In the genomic region with DNA sequence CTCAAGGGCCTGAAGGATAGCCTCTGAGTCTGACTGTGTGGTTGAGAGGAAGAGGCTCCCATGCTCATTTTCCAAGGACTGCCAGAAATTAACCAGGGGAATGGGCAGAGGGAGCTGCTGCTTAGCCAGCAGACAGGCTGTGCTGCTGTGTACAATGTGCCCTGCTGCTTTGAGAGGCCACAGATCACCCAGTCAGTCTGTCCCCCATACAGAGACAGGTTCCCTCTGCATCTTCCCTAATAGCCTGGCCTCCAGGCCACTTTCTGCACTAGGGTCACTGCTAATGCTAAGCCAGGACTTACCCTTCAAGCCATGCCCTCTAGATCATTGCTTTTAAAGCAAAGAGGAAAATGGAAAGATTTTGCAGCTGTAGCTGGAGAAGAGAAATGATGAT, we compare ENCODE assay signal across 26 cellular contexts.
"Had no signal": no experiment of that assay in that cellular context is flagged by ENCODE, and none has a peak within 500 bp of the region (broad histone marks: within the 10 kb centered on the region; RNA-seq: fewer than 3 reads in every experiment).

No MANE protein-coding gene starts in this region.

- H3K4me3 ChIP-seq: left ventricle myocardium inferior, lung, pancreas, prostate gland, skin epidermis, stomach, suprapubic skin, thoracic aorta, tibial artery, uterus had no signal

- H3K4me3 Mint-ChIP-seq: mesothelial cell of epicardium; natural killer cell treated with Interleukin-12 subunit alpha and Interleukin-12 subunit beta and Interleukin-15 and Interleukin-18, amount 100 ng/mL, for 72 hours; stimulated activated naive B cell treated with anti-CD40 and anti-IgM and Interleukin-4, amounts not matched to agents 10 μg/mL and 1 μg/mL and 100 μg/mL, for 72 hours; type B pancreatic cell had no signal

- H3K27ac ChIP-seq: left ventricle myocardium inferior, pancreas, prostate gland, skin epidermis, stomach, suprapubic skin, thoracic aorta, tibial artery, uterus had no signal

- DNase-seq: islet precursor cell; left ventricle myocardium inferior; naive B cell; nucleus accumbens; pancreas; posterior cingulate gyrus; retina; right cardiac atrium; stimulated activated CD4-positive, alpha-beta T cell treated with anti-CD3 and anti-CD28 coated beads, Interleukin-12 subunit alpha, Interleukin-12 subunit beta, amount 100 ng/mL, for 4 hours; stimulated activated CD4-positive, alpha-beta T cell treated with anti-CD3 and anti-CD28 coated beads, Interleukin-15, amount 100 ng/mL, for 24 hours; stimulated activated CD4-positive, alpha-beta T cell treated with anti-CD3 and anti-CD28 coated beads, Interleukin-2, amount 100 ng/mL, for 24 hours; stimulated activated CD4-positive, alpha-beta T cell treated with anti-CD3 and anti-CD28 coated beads, Interleukin-4, amount 100 ng/mL, for 1 hour; stimulated activated naive B cell treated with anti-CD40 and anti-IgM and Interleukin-4, amounts not matched to agents 10 μg/mL and 1 μg/mL and 100 μg/mL, for 72 hours; stimulated activated naive CD8-positive, alpha-beta T cell treated with anti-CD3 and anti-CD28 coated beads, Interleukin-15, Interleukin-2, amounts not matched to agents 100 U/mL and 50 U/mL, for 24 hours; stomach; tibial artery; uterus had no signal

- ATAC-seq: natural killer cell treated with Interleukin-12 subunit alpha and Interleukin-12 subunit beta and Interleukin-15 and Interleukin-18, amount 100 ng/mL, for 72 hours; pancreas; right cardiac atrium; sciatic nerve; stimulated activated naive B cell treated with anti-CD40 and anti-IgM and Interleukin-4, amounts not matched to agents 10 μg/mL and 1 μg/mL and 100 μg/mL, for 72 hours; stimulated activated naive CD8-positive, alpha-beta T cell treated with anti-CD3 and anti-CD28 coated beads, Interleukin-15, Interleukin-2, amounts not matched to agents 100 U/mL and 50 U/mL, for 24 hours had no signal

- H3K36me3 ChIP-seq: left ventricle myocardium inferior, pancreas, prostate gland, stomach, suprapubic skin, thoracic aorta, tibial artery, uterus had no signal

- H3K36me3 Mint-ChIP-seq: mesothelial cell of epicardium; naive B cell; natural killer cell treated with Interleukin-12 subunit alpha and Interleukin-12 subunit beta and Interleukin-15 and Interleukin-18, amount 100 ng/mL, for 72 hours; stimulated activated naive B cell treated with anti-CD40 and anti-IgM and Interleukin-4, amounts not matched to agents 10 μg/mL and 1 μg/mL and 100 μg/mL, for 72 hours; type B pancreatic cell had no signal

- H3K4me1 Mint-ChIP-seq: naive B cell; stimulated activated naive B cell treated with anti-CD40 and anti-IgM and Interleukin-4, amounts not matched to agents 10 μg/mL and 1 μg/mL and 100 μg/mL, for 72 hours had no signal

- H3K27me3 Mint-ChIP-seq: stimulated activated naive B cell treated with anti-CD40 and anti-IgM and Interleukin-4, amounts not matched to agents 10 μg/mL and 1 μg/mL and 100 μg/mL, for 72 hours had no signal

- H3K4me1 ChIP-seq: left ventricle myocardium inferior, pancreas, prostate gland, stomach, suprapubic skin, tibial artery, uterus had no signal

- H3K9me3 Mint-ChIP-seq: mesothelial cell of epicardium; naive B cell; natural killer cell treated with Interleukin-12 subunit alpha and Interleukin-12 subunit beta and Interleukin-15 and Interleukin-18, amount 100 ng/mL, for 72 hours; stimulated activated naive B cell treated with anti-CD40 and anti-IgM and Interleukin-4, amounts not matched to agents 10 μg/mL and 1 μg/mL and 100 μg/mL, for 72 hours; type B pancreatic cell had no signal

- H3K27me3 ChIP-seq: pancreas, stomach, suprapubic skin, uterus had no signal

- H3K27ac Mint-ChIP-seq: mesothelial cell of epicardium; naive B cell; natural killer cell treated with Interleukin-12 subunit alpha and Interleukin-12 subunit beta and Interleukin-15 and Interleukin-18, amount 100 ng/mL, for 72 hours; stimulated activated naive B cell treated with anti-CD40 and anti-IgM and Interleukin-4, amounts not matched to agents 10 μg/mL and 1 μg/mL and 100 μg/mL, for 72 hours; type B pancreatic cell had no signal

- H3K9me3 ChIP-seq: left ventricle myocardium inferior, pancreas, prostate gland, stomach, suprapubic skin, thoracic aorta, tibial artery, uterus had no signal
